ENCODE assay signal across 8 cellular contexts in genomic region chr17:75876938-75877751, GRCh38. TPM values are rescaled to one million over a fixed set of nuclear protein-coding genes. Genes with fewer than 3 reads are reported as not detected.
DNase-seq lines count a peak whose midpoint lies in the region; ATAC-seq, FAIRE-seq and TF ChIP-seq lines count a peak whose summit lies in the region.

No MANE protein-coding gene starts in this region.

- no peak for TF ChIP-seq CTCF in PC-3 (conservative IDR thresholded peaks at IDR 0.05; ENCODE audit: low read depth, low read length)
- peak in 1 of 3 experiments; percentile 40; a peak in 1 of 6 replicates for TF ChIP-seq CTCF in GM12878 (IDR thresholded peaks at IDR 0.05 in 2 of 3, conservative IDR thresholded peaks at IDR 0.05 in 1 of 3; ENCODE audit: control insufficient read depth in 2 of 3, extremely low read depth in 1 of 3, insufficient read depth in 1 of 3, low read depth in 3 of 3, low read length in 3 of 3)
- no peak for TF ChIP-seq CTCF in psoas muscle (IDR thresholded peaks at IDR 0.05)

- in situ Hi-C loops in GM12878 (cut with MboI) = no loop called here

- H3K9me3 ChIP-seq in PC-3 (ENCODE audit: low read length) = no peaks in the 10 kb centered on the region
- no peaks in the 10 kb centered on the region for H3K9me3 ChIP-seq in GM12878 (replicated peaks; ENCODE audit: control insufficient read depth, insufficient read depth, low read length)
- no peaks in the 10 kb centered on the region for H3K9me3 ChIP-seq in psoas muscle

- H3K4me3 ChIP-seq in PC-3 (ENCODE audit: low read length) (peak overlapping the region; percentile 71), GM12878 (peak overlapping the region; percentile 39; the same call in 1 of the 2 replicates), psoas muscle (peak overlapping the region; percentile 77)

- ATAC-seq in PC-3 = peak; percentile 42
- ATAC-seq in GM12878 = peak; percentile 59
- ATAC-seq in psoas muscle = peak; percentile 69 to 75 (median 72)
- ATAC-seq in HG03460 (IDR thresholded peaks at IDR 0.05; ENCODE audit: unreplicated experiment) = no peak
- ATAC-seq in HG03457 (IDR thresholded peaks at IDR 0.05; ENCODE audit: unreplicated experiment) = no peak

- SMC1A ChIA-PET in GM12878 (lab: Charles Lee; ENCODE audit: uncharacterized antibody, unreplicated experiment) = interaction anchor here (0.5 to 1.9 kb wide), 5 partner anchors 18 to 278 kb away, joined by 3 to 8 read pairs (median 3); partner anchors contain the start of genes GALK1 and WBP2

- H2AFZ ChIP-seq in PC-3 (ENCODE audit: low read length) = peak overlapping the region; percentile 36
- H2AFZ ChIP-seq in GM12878 (ENCODE audit: control insufficient read depth, low read depth, low read length) = peak overlapping the region; percentile 61

- peaks cover 30% of the 10 kb centered on the region for H3K4me1 ChIP-seq in PC-3 (ENCODE audit: insufficient read depth, low read length)
- peaks cover 25% of the 10 kb centered on the region for H3K4me1 ChIP-seq in GM12878 (ENCODE audit: control insufficient read depth, insufficient read depth, low read length)
- peaks cover 40% of the 10 kb centered on the region for H3K4me1 ChIP-seq in psoas muscle

- no peaks in the 10 kb centered on the region for H3K9me2 ChIP-seq in PC-3 (replicated peaks; ENCODE audit: low read length)

- H3K27ac ChIP-seq in PC-3 (ENCODE audit: low read length) (peak overlapping the region; percentile 92), GM12878 (ENCODE audit: control insufficient read depth, insufficient read depth) (no peak overlapping the region), psoas muscle (peak overlapping the region; percentile 90)

- H3K79me2 ChIP-seq in PC-3 (ENCODE audit: low read length) = peaks cover 23% of the 10 kb centered on the region
- no peaks in the 10 kb centered on the region for H3K79me2 ChIP-seq in GM12878 (ENCODE audit: control insufficient read depth, insufficient read depth, low read length)

- TF ChIP-seq EP300 in GM12878 (IDR thresholded peaks at IDR 0.05; ENCODE audit: borderline replicate concordance in 1 of 2, control insufficient read depth in 1 of 2, low read depth in 2 of 2, low read length in 2 of 2) = no peak

- 5% methylated on average over 29 of the region's 41 CpGs for WGBS in GM12878 (ENCODE audit: insufficient coverage, insufficient replicate concordance, low lambda C conversion rate, missing lambda C conversion rate)
- WGBS in psoas muscle, 3 donors = 3 to 5% (median 4%) methylated on average over 34 to 41 of the region's 41 CpGs

- TSS peak; percentile 45 for BruUV-seq in PC-3 (replicated peaks; lab: Mats Ljungman, UMichigan)
- no TSS peak for BruUV-seq in GM12878 (replicated peaks; lab: Mats Ljungman, UMichigan)

- RAD21 ChIA-PET in GM12878 (lab: Charles Lee; ENCODE audit: unreplicated experiment) = interaction anchor here (1.6 to 2.4 kb wide), 3 partner anchors 18 to 31 kb away, joined by 5 to 16 read pairs (median 11); partner anchors contain the start of gene WBP2

- H3K9ac ChIP-seq in PC-3 (ENCODE audit: low read length) (peak overlapping the region; percentile 87), GM12878 (ENCODE audit: control insufficient read depth, insufficient read depth, low read length) (peak overlapping the region; percentile 24; the same call in 1 of the 2 replicates)

- H3K27me3 ChIP-seq in PC-3 (ENCODE audit: low read length) = no peaks in the 10 kb centered on the region
- peaks cover 2% of the 10 kb centered on the region in 2 experiments for H3K27me3 ChIP-seq in GM12878 (replicated peaks in 1 of 2; ENCODE audit: control insufficient read depth in 2 of 2, insufficient read depth in 2 of 2, low read length in 1 of 2)
- H3K27me3 ChIP-seq in psoas muscle (ENCODE audit: insufficient read depth in 3 of 3, low read length in 2 of 3) = no peaks in the 10 kb centered on the region

- H4K20me1 ChIP-seq in PC-3 (ENCODE audit: low read length) = no peaks in the 10 kb centered on the region
- no peaks in the 10 kb centered on the region for H4K20me1 ChIP-seq in GM12878 (ENCODE audit: control insufficient read depth, insufficient read depth)

- H3F3A ChIP-seq in PC-3 (ENCODE audit: low read length, unreplicated experiment) = no peaks in the 10 kb centered on the region

- CTCF ChIA-PET in PC-3 (lab: Charles Lee) (interaction anchor here (0.5 to 1.3 kb wide), 6 partner anchors 22 to 970 kb away, joined by 3 to 30 read pairs (median 10); partner anchors contain the start of gene WBP2), GM12878 (lab: Yijun Ruan, JAX) (interaction anchor here (0.6 to 7.9 kb wide), 15 partner anchors 10 to 603 kb away, joined by 3 to 81 read pairs (median 4); partner anchors contain the start of genes GALK1, TRIM65 and WBP2)

- H3K4me2 ChIP-seq in PC-3 (ENCODE audit: low read length) (peak overlapping the region; percentile 85), GM12878 (ENCODE audit: control insufficient read depth, insufficient read depth) (peak overlapping the region; percentile 92)

- FAIRE-seq in GM12878 (lab: Jason Lieb, UNC) = no peak

- H3K36me3 ChIP-seq in PC-3 (ENCODE audit: low read depth, low read length) (peaks cover 3% of the 10 kb centered on the region; the same call in 1 of the 2 replicates), GM12878 (ENCODE audit: control insufficient read depth in 2 of 2, insufficient read depth in 2 of 2, low read length in 1 of 2) (no peaks in the 10 kb centered on the region), psoas muscle (ENCODE audit: insufficient read depth in 1 of 2, low read depth in 1 of 2) (peaks cover 0 to 20% of the 10 kb centered on the region in 2 donors)

- POLR2A ChIA-PET in PC-3 (lab: Charles Lee; ENCODE audit: unreplicated experiment) = interaction anchor here (0.7 to 1.0 kb wide), 2 partner anchors 22 to 1448 kb away, joined by 4 to 9 read pairs; partner anchors contain the start of gene WBP2
- POLR2A ChIA-PET in GM12878 (lab: Charles Lee) = interaction anchor here (0.6 to 3.7 kb wide), 7 partner anchors 12 to 112 kb away, joined by 3 to 27 read pairs (median 3); partner anchors contain the start of gene GALK1

- intact Hi-C loops in PC-3 (cut with micrococcal nuclease) = loop anchor here (1.0 kb wide), 1 partner anchor 22 kb away; the partner anchor contains the start of gene WBP2
- intact Hi-C loops in GM12878 (cut with micrococcal nuclease; ENCODE audit: unreplicated experiment) = no loop called here
- intact Hi-C loops in psoas muscle (cut with DNase I) = loop anchor here in 1 of 2 donors (2.0 kb wide), 1 partner anchor 22 kb away; the partner anchor contains the start of gene WBP2

- no peak for TF ChIP-seq RAD21 in GM12878 (IDR thresholded peaks at IDR 0.05; ENCODE audit: insufficient read depth, low read depth, low read length)

- no peak for TF ChIP-seq POLR2A in GM12878 (IDR thresholded peaks at IDR 0.05; ENCODE audit: low read depth, low read length)

- DNase-seq in NCI-H82 (lab: John Stamatoyannopoulos, UW) (peak; percentile 40), NCI-H82 treated with DMSO at 0.1 percent for 48 hours (lab: John Stamatoyannopoulos, UW; ENCODE audit: unreplicated experiment) (no peak), PC-3 (peak; percentile 95), GM12878 (ENCODE audit: low read depth, low spot score) (no peak), hypothalamus (lab: John Stamatoyannopoulos, UW) (peak in 47 of 51 donors; percentile 38 to 93 (median 79)), psoas muscle (peak; percentile 94 to 95)

RNA-seq across cellular contexts. Expression of gene TRIM47, which starts 1.2 kb away (rescaled TPM):
- 73.7 and 109 TPM in 2 replicates for total RNA-seq in PC-3 (2014; rRNA removed)
- total RNA-seq in GM12878 (2013; cell fraction: nucleolus; rRNA removed) = 4.6 and 7.4 TPM in 2 replicates
- total RNA-seq in GM12878 (2014; rRNA removed) = 9.6 and 9.8 TPM in 2 replicates
- 3.7 and 4.3 TPM in 2 replicates for total RNA-seq in GM12878 (2014; rRNA removed; fragmentation: Illumina TruSeq; extraction: Trizol)
- total RNA-seq in GM12878 (2021) = 8.6 and 9.8 TPM in 2 replicates
- polyA plus RNA-seq in GM12878 (2011; ENCODE audit: low read depth) = 0.16 TPM
- polyA plus RNA-seq in GM12878 (2011; rRNA removed) = 0.12 and 0.35 TPM in 2 replicates
- 0.64 and 0.93 TPM in 2 replicates for polyA plus RNA-seq in GM12878 (2011; cell fraction: cytosol; rRNA removed)
- 0.48 and 1.5 TPM in 2 replicates for polyA plus RNA-seq in GM12878 (2011; cell fraction: nucleus; rRNA removed)
- polyA plus RNA-seq in GM12878 (2012) = 0.67 and 0.97 TPM in 2 replicates
- 0.84 and 4.6 TPM in 2 replicates for polyA plus RNA-seq in GM12878 (2014; fragmentation: Illumina TruSeq; extraction: Trizol)
- 1 to 10 TPM in 1 of 2 experiments, under 1 TPM in 1; 0.79 to 1.8 TPM for polyA plus RNA-seq in GM12878 (2014; fragmentation: Nextera tagmentation; extraction: Ambion mirVana)
- polyA plus RNA-seq in GM12878 (2014; rRNA removed) = 8.4 and 11.3 TPM in 2 replicates
- 1 to 10 TPM; 6.1 to 9.7 TPM for polyA plus RNA-seq in GM12878 (2016; fragmentation: Nextera tagmentation; extraction: Ambion mirVana)
- polyA minus RNA-seq in GM12878 (2011; rRNA and poly(A)+ RNA removed) = not detected in 2 replicates
- 0.73 TPM in 1 of 2 replicates, not detected in the other for polyA minus RNA-seq in GM12878 (2011; cell fraction: cytosol; rRNA and poly(A)+ RNA removed)
- polyA minus RNA-seq in GM12878 (2011; cell fraction: nucleus; rRNA and poly(A)+ RNA removed) = 0.96 and 0.97 TPM in 2 replicates
- 10 to 100 TPM in 3 of 4 donors, 1 to 10 TPM in 1; 8.9 to 16.0 (median 10.9) TPM for total RNA-seq in psoas muscle
- polyA plus RNA-seq in psoas muscle = 10 to 100 TPM in 2 of 3 donors, 1 to 10 TPM in 1; 8.4 to 17.1 (median 10.9) TPM

RNA-seq across cellular contexts. Expression of gene TRIM65, which starts 19.6 kb away (rescaled TPM):
- 32.3 and 48.9 TPM in 2 replicates for total RNA-seq in PC-3 (2014; rRNA removed)
- total RNA-seq in GM12878 (2013; cell fraction: nucleolus; rRNA removed) = 10.6 and 14.1 TPM in 2 replicates
- total RNA-seq in GM12878 (2014; rRNA removed) = 21.0 and 26.0 TPM in 2 replicates
- 10.1 and 11.6 TPM in 2 replicates for total RNA-seq in GM12878 (2014; rRNA removed; fragmentation: Illumina TruSeq; extraction: Trizol)
- 21.8 and 23.0 TPM in 2 replicates for total RNA-seq in GM12878 (2021)
- polyA plus RNA-seq in GM12878 (2011; ENCODE audit: low read depth) = 3.9 TPM
- polyA plus RNA-seq in GM12878 (2011; rRNA removed) = 3.9 and 6.0 TPM in 2 replicates
- 7.4 and 8.5 TPM in 2 replicates for polyA plus RNA-seq in GM12878 (2011; cell fraction: cytosol; rRNA removed)
- 6.4 and 8.0 TPM in 2 replicates for polyA plus RNA-seq in GM12878 (2011; cell fraction: nucleus; rRNA removed)
- 7.9 and 8.1 TPM in 2 replicates for polyA plus RNA-seq in GM12878 (2012)
- polyA plus RNA-seq in GM12878 (2014; fragmentation: Illumina TruSeq; extraction: Trizol) = 7.2 and 10.0 TPM in 2 replicates
- 1 to 10 TPM; 1.4 to 3.8 TPM for polyA plus RNA-seq in GM12878 (2014; fragmentation: Nextera tagmentation; extraction: Ambion mirVana)
- polyA plus RNA-seq in GM12878 (2014; rRNA removed) = 18.8 and 19.5 TPM in 2 replicates
- polyA plus RNA-seq in GM12878 (2016; fragmentation: Nextera tagmentation; extraction: Ambion mirVana) = 10 to 100 TPM in 1 of 2 experiments, 1 to 10 TPM in 1; 3.2 to 16.2 TPM
- polyA minus RNA-seq in GM12878 (2011; rRNA and poly(A)+ RNA removed) = 2.4 and 6.8 TPM in 2 replicates
- 2.0 and 2.1 TPM in 2 replicates for polyA minus RNA-seq in GM12878 (2011; cell fraction: cytosol; rRNA and poly(A)+ RNA removed)
- 2.2 and 4.6 TPM in 2 replicates for polyA minus RNA-seq in GM12878 (2011; cell fraction: nucleus; rRNA and poly(A)+ RNA removed)
- 10 to 100 TPM in 2 of 4 donors, 1 to 10 TPM in 2; 9.2 to 10.3 (median 9.7) TPM for total RNA-seq in psoas muscle
- polyA plus RNA-seq in psoas muscle = 10 to 100 TPM in 1 of 3 donors, 1 to 10 TPM in 2; 9.0 to 14.8 (median 9.0) TPM

RNA-seq across cellular contexts. Expression of gene WBP2, which starts 22.0 kb away (rescaled TPM):
- total RNA-seq in PC-3 (2014; rRNA removed) (49.7 and 51.8 TPM in 2 replicates), GM12878 (2014; rRNA removed) (26.0 and 28.4 TPM in 2 replicates), GM12878 (2014; rRNA removed; fragmentation: Illumina TruSeq; extraction: Trizol) (11.8 and 12.1 TPM in 2 replicates), GM12878 (2021) (53.9 and 56.4 TPM in 2 replicates), psoas muscle (100 to 1,000 TPM; 109 to 278 (median 164) TPM)
- total RNA-seq in GM12878 (2013; cell fraction: nucleolus; rRNA removed) = 24.5 and 27.7 TPM in 2 replicates
- 45.2 TPM for polyA plus RNA-seq in GM12878 (2011; ENCODE audit: low read depth)
- polyA plus RNA-seq in GM12878 (2011; rRNA removed) (12.7 and 18.6 TPM in 2 replicates), GM12878 (2014; fragmentation: Illumina TruSeq; extraction: Trizol) (40.8 and 53.4 TPM in 2 replicates), GM12878 (2014; fragmentation: Nextera tagmentation; extraction: Ambion mirVana) (1 to 10 TPM; 1.5 to 3.0 TPM), GM12878 (2014; rRNA removed) (26.6 and 30.9 TPM in 2 replicates), GM12878 (2016; fragmentation: Nextera tagmentation; extraction: Ambion mirVana) (10 to 100 TPM; 49.8 to 57.3 TPM), psoas muscle (100 to 1,000 TPM; 115 to 174 (median 149) TPM)
- 18.8 and 21.9 TPM in 2 replicates for polyA plus RNA-seq in GM12878 (2011; cell fraction: cytosol; rRNA removed)
- polyA plus RNA-seq in GM12878 (2011; cell fraction: nucleus; rRNA removed) = 60.2 and 65.4 TPM in 2 replicates
- polyA plus RNA-seq in GM12878 (2012) = 80.3 and 82.1 TPM in 2 replicates
- polyA minus RNA-seq in GM12878 (2011; rRNA and poly(A)+ RNA removed) = 20.7 and 21.9 TPM in 2 replicates
- 11.9 and 13.1 TPM in 2 replicates for polyA minus RNA-seq in GM12878 (2011; cell fraction: cytosol; rRNA and poly(A)+ RNA removed)
- 21.2 and 23.5 TPM in 2 replicates for polyA minus RNA-seq in GM12878 (2011; cell fraction: nucleus; rRNA and poly(A)+ RNA removed)

RNA-seq across cellular contexts. Expression of gene MRPL38, which starts 27.5 kb away (rescaled TPM):
- total RNA-seq in PC-3 (2014; rRNA removed) (74.5 and 124 TPM in 2 replicates), GM12878 (2014; rRNA removed) (39.3 and 43.8 TPM in 2 replicates), GM12878 (2014; rRNA removed; fragmentation: Illumina TruSeq; extraction: Trizol) (49.3 and 52.1 TPM in 2 replicates), GM12878 (2021) (145 and 161 TPM in 2 replicates), psoas muscle (100 to 1,000 TPM; 107 to 168 (median 125) TPM)
- total RNA-seq in GM12878 (2013; cell fraction: nucleolus; rRNA removed) = 53.2 and 65.9 TPM in 2 replicates
- polyA plus RNA-seq in GM12878 (2011; ENCODE audit: low read depth) = 17.8 TPM
- polyA plus RNA-seq in GM12878 (2011; rRNA removed) (21.8 and 54.1 TPM in 2 replicates), GM12878 (2014; fragmentation: Illumina TruSeq; extraction: Trizol) (13.1 and 44.1 TPM in 2 replicates), GM12878 (2014; fragmentation: Nextera tagmentation; extraction: Ambion mirVana) (10 to 100 TPM in 1 of 2 experiments, 1 to 10 TPM in 1; 6.6 to 20.1 TPM), GM12878 (2014; rRNA removed) (76.9 and 84.1 TPM in 2 replicates), GM12878 (2016; fragmentation: Nextera tagmentation; extraction: Ambion mirVana) (100 to 1,000 TPM; 204 to 205 TPM), psoas muscle (100 to 1,000 TPM; 104 to 115 (median 107) TPM)
- polyA plus RNA-seq in GM12878 (2011; cell fraction: cytosol; rRNA removed) = 63.0 and 88.7 TPM in 2 replicates
- polyA plus RNA-seq in GM12878 (2011; cell fraction: nucleus; rRNA removed) = 286 and 298 TPM in 2 replicates
- 44.0 and 47.0 TPM in 2 replicates for polyA plus RNA-seq in GM12878 (2012)
- polyA minus RNA-seq in GM12878 (2011; rRNA and poly(A)+ RNA removed) = 25.1 and 39.7 TPM in 2 replicates
- 21.5 and 33.3 TPM in 2 replicates for polyA minus RNA-seq in GM12878 (2011; cell fraction: cytosol; rRNA and poly(A)+ RNA removed)
- polyA minus RNA-seq in GM12878 (2011; cell fraction: nucleus; rRNA and poly(A)+ RNA removed) = 36.5 and 65.6 TPM in 2 replicates

RNA-seq across cellular contexts. Expression of gene UNC13D, which starts 32.9 kb away (rescaled TPM):
- 43.9 and 53.8 TPM in 2 replicates for total RNA-seq in PC-3 (2014; rRNA removed)
- total RNA-seq in GM12878 (2013; cell fraction: nucleolus; rRNA removed) = 128 and 142 TPM in 2 replicates
- total RNA-seq in GM12878 (2014; rRNA removed) = 37.9 and 45.2 TPM in 2 replicates
- 10.0 and 10.3 TPM in 2 replicates for total RNA-seq in GM12878 (2014; rRNA removed; fragmentation: Illumina TruSeq; extraction: Trizol)
- total RNA-seq in GM12878 (2021) = 58.6 and 63.9 TPM in 2 replicates
- polyA plus RNA-seq in GM12878 (2011; ENCODE audit: low read depth) = 46.6 TPM
- 9.2 and 15.5 TPM in 2 replicates for polyA plus RNA-seq in GM12878 (2011; rRNA removed)
- 11.1 and 15.5 TPM in 2 replicates for polyA plus RNA-seq in GM12878 (2011; cell fraction: cytosol; rRNA removed)
- 157 and 179 TPM in 2 replicates for polyA plus RNA-seq in GM12878 (2011; cell fraction: nucleus; rRNA removed)
- polyA plus RNA-seq in GM12878 (2012) = 42.6 and 46.6 TPM in 2 replicates
- polyA plus RNA-seq in GM12878 (2014; fragmentation: Illumina TruSeq; extraction: Trizol) = 4.0 and 14.4 TPM in 2 replicates
- polyA plus RNA-seq in GM12878 (2014; fragmentation: Nextera tagmentation; extraction: Ambion mirVana) = 1 to 10 TPM in 1 of 2 experiments, under 1 TPM in 1; 0.32 to 1.6 TPM
- polyA plus RNA-seq in GM12878 (2014; rRNA removed) = 37.1 and 46.0 TPM in 2 replicates
- polyA plus RNA-seq in GM12878 (2016; fragmentation: Nextera tagmentation; extraction: Ambion mirVana) = 10 to 100 TPM; 34.9 to 37.4 TPM
- 12.5 and 23.1 TPM in 2 replicates for polyA minus RNA-seq in GM12878 (2011; rRNA and poly(A)+ RNA removed)
- 9.7 and 12.6 TPM in 2 replicates for polyA minus RNA-seq in GM12878 (2011; cell fraction: cytosol; rRNA and poly(A)+ RNA removed)
- polyA minus RNA-seq in GM12878 (2011; cell fraction: nucleus; rRNA and poly(A)+ RNA removed) = 47.1 and 66.4 TPM in 2 replicates
- 10 to 100 TPM in 1 of 4 donors, 1 to 10 TPM in 3; 5.1 to 12.8 (median 7.2) TPM for total RNA-seq in psoas muscle
- polyA plus RNA-seq in psoas muscle = 1 to 10 TPM; 1.7 to 3.7 (median 2.2) TPM

Comparison
In these comparisons a context has a peak if more than half of its experiments do, and no peak if none do; other contexts are left out.
1. DNase-seq: peak in NCI-H82 (single experiment), PC-3 (single experiment), hypothalamus (47 of 51) and psoas muscle (2 of 2); none in NCI-H82 treated with DMSO at 0.1 percent for 48 hours (single experiment) and GM12878 (single experiment).
2. ATAC-seq: peak in PC-3 (single experiment), GM12878 (single experiment) and psoas muscle (4 of 4); none in HG03460 (single experiment) and HG03457 (single experiment).
3. Peak in every context shown above with its lines, with median percentiles within 50 percentile points of each other: H3K4me3 ChIP-seq.